Comparison of ENCODE assay signal across 1 cellular context in the genomic region with DNA sequence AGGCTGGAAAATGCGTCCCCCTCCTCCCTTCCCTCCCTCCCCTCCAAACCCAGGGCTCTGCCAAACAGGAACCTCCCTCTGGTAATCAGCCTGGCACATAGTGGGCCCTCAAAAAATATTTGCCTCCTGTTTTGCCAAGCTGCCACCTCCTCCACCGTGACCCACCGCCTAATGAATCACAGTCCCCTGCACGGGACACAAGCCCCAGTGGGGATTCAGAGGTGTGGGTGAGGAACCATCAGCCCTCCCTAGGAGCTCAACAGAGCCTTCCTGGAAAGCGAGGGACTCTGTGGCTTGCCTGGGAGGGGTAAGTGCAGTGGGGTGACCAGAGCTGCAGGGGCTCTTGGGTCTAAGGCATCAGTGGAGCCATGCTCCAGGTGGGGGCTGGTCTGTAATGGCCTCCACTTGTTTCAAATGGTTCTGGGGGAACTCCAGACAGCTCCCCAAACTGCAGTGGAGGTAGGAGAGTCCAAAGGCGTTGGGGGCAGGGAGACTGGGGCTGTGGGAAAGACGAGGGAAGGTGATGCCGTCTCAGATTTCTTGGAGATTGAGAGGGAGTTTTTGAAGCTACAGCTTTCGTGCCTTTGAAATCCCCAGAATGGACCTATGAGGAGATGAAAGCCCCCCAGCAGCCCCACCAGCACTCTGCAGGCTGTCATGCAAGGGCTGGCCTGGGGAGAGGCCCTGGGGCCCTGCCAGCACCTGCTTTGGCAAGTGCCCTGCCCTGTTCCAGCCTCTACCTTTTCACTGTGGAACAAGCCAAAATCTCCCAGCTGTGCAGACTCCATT.
A peak's percentile ranks its signal among the peaks of the same experiment; 100 is the strongest.
TF ChIP-seq lines count a peak whose summit lies in the region.

No MANE protein-coding gene starts in this region.

TF ChIP-seq in H1, 55 proteins besides CTCF, POLR2A, EP300 and RAD21:
- TF ChIP-seq ZNF274 (IDR thresholded peaks at IDR 0.05; ENCODE audit: borderline replicate concordance, extremely low read depth, low read length) (no peak), FOSL1 (IDR thresholded peaks at IDR 0.05; ENCODE audit: insufficient read depth, low read depth, low read length) (no peak), RNF2 (IDR thresholded peaks at IDR 0.05; ENCODE audit: borderline replicate concordance, low read depth, low read length, missing control alignments, poor library complexity, severe bottlenecking) (no peak), SUZ12 (IDR thresholded peaks at IDR 0.05; ENCODE audit: low read length) (0 out of 2 replicates have a peak, but pooled peaks have one; percentile 15), BCL11A (IDR thresholded peaks at IDR 0.05; ENCODE audit: low read depth in 2 of 2, low read length in 2 of 2) (no peak)
TF ChIP-seq in H1: peak in this region for 1.
